ENCODE assay signal across 9 cellular contexts in genomic region chr2:73870084-73870483, GRCh38. TPM values are rescaled to one million over a fixed set of nuclear protein-coding genes. Genes with fewer than 3 reads are reported as not detected.
A peak's percentile ranks its signal among the peaks of the same experiment; 100 is the strongest.
DNase-seq lines count a peak whose midpoint lies in the region; ATAC-seq and TF ChIP-seq lines count a peak whose summit lies in the region.
"Had no signal": no experiment of that assay in that cellular context is flagged by ENCODE, and none has a peak within 500 bp of the region (broad histone marks: within the 10 kb centered on the region; RNA-seq: fewer than 3 reads in every experiment).

No MANE protein-coding gene starts in this region.

- H3K4me3 ChIP-seq in MG63, result no peak overlapping the region

- no peaks in the 10 kb centered on the region for H3K27me3 ChIP-seq in MG63

- no peak overlapping the region for H3K4me3 Mint-ChIP-seq in mesothelial cell of epicardium
- H3K4me3 Mint-ChIP-seq in T-helper 17 cell, result no peak overlapping the region
- H3K4me3 Mint-ChIP-seq: activated naive CD4-positive, alpha-beta T cell treated with anti-CD3 and anti-CD28 coated beads, Interleukin-2, amount 50 U/mL, for 24 hours; neural crest cell had no signal

- H3K4me1 Mint-ChIP-seq in mesothelial cell of epicardium (no peaks in the 10 kb centered on the region), T-helper 17 cell (no peaks in the 10 kb centered on the region)
- H3K4me1 Mint-ChIP-seq: activated naive CD4-positive, alpha-beta T cell treated with anti-CD3 and anti-CD28 coated beads, Interleukin-2, amount 50 U/mL, for 24 hours; neural crest cell had no signal

- no peak for TF ChIP-seq CTCF in mesothelial cell of epicardium (IDR thresholded peaks at IDR 0.05; ENCODE audit: unreplicated experiment)

- H3K27me3 Mint-ChIP-seq in mesothelial cell of epicardium (ENCODE audit: low read depth), result no peaks in the 10 kb centered on the region
- no peaks in the 10 kb centered on the region for H3K27me3 Mint-ChIP-seq in T-helper 17 cell
- H3K27me3 Mint-ChIP-seq: activated naive CD4-positive, alpha-beta T cell treated with anti-CD3 and anti-CD28 coated beads, Interleukin-2, amount 50 U/mL, for 24 hours had no signal

- H3K27ac Mint-ChIP-seq in mesothelial cell of epicardium (no peak overlapping the region), T-helper 17 cell (no peak overlapping the region)
- H3K27ac Mint-ChIP-seq: activated naive CD4-positive, alpha-beta T cell treated with anti-CD3 and anti-CD28 coated beads, Interleukin-2, amount 50 U/mL, for 24 hours had no signal

- no peak for ATAC-seq in T-helper 17 cell

- peak; percentile 90 for DNase-seq in MG63
- peak; percentile 16 for DNase-seq in dermis blood vessel endothelial cell
- DNase-seq in lung microvascular endothelial cell (ENCODE audit: low read depth in 2 of 2), result peak; percentile 77 to 91
- peak; percentile 91 for DNase-seq in ureter (ENCODE audit: low spot score)
- DNase-seq in mesothelial cell of epicardium (ENCODE audit: low spot score in 2 of 2, unreplicated experiment in 2 of 2), result no peak
- no peak for DNase-seq in NCI-H1930 (lab: John Stamatoyannopoulos, UW)
- DNase-seq in T-helper 17 cell, result no peak

- H3K9me3 Mint-ChIP-seq in mesothelial cell of epicardium, result no peaks in the 10 kb centered on the region
- H3K9me3 Mint-ChIP-seq: activated naive CD4-positive, alpha-beta T cell treated with anti-CD3 and anti-CD28 coated beads, Interleukin-2, amount 50 U/mL, for 24 hours; neural crest cell had no signal

- H3K9me3 ChIP-seq in MG63 (no peaks in the 10 kb centered on the region), T-helper 17 cell (ENCODE audit: control insufficient read depth, low read length, poor library complexity, severe bottlenecking) (no peaks in the 10 kb centered on the region)

- H3K36me3 ChIP-seq in MG63, result peaks cover 9% of the 10 kb centered on the region

- H3K36me3 Mint-ChIP-seq in mesothelial cell of epicardium (peaks cover 16% of the 10 kb centered on the region), T-helper 17 cell (ENCODE audit: low read depth) (no peaks in the 10 kb centered on the region)

RNA-seq across cellular contexts. Expression of gene ACTG2, which starts 22.7 kb away (rescaled TPM):
- total RNA-seq in MG63 (2014; rRNA removed; shearing (Covaris generic); ENCODE audit: low replicate concordance), result not detected in 2 replicates
- total RNA-seq in dermis blood vessel endothelial cell (0.05 TPM in 1 of 2 replicates, not detected in the other), lung microvascular endothelial cell (not detected in 2 replicates), ureter (918 TPM), mesothelial cell of epicardium (9.3 to 10.0 TPM (median 9.4 TPM) in 3 replicates), T-helper 17 cell (not detected)
- total RNA-seq: neural crest cell had no signal

RNA-seq across cellular contexts. Expression of gene STAMBP, which starts 41.3 kb away (rescaled TPM):
- 36.0 and 43.1 TPM in 2 replicates for total RNA-seq in MG63 (2014; rRNA removed; shearing (Covaris generic); ENCODE audit: low replicate concordance)
- 23.7 and 25.4 TPM in 2 replicates for total RNA-seq in dermis blood vessel endothelial cell
- total RNA-seq in lung microvascular endothelial cell, result 8.9 and 13.3 TPM in 2 replicates
- total RNA-seq in ureter, result 46.0 TPM
- 33.2 to 36.6 TPM (median 34.5 TPM) in 3 replicates for total RNA-seq in mesothelial cell of epicardium
- 10 to 100 TPM; 22.1 to 25.3 TPM for total RNA-seq in T-helper 17 cell

RNA-seq across cellular contexts. Expression of gene DGUOK, which starts 56.6 kb away (rescaled TPM):
- total RNA-seq in MG63 (2014; rRNA removed; shearing (Covaris generic); ENCODE audit: low replicate concordance), result 28.4 and 51.8 TPM in 2 replicates
- total RNA-seq in dermis blood vessel endothelial cell (36.4 and 44.9 TPM in 2 replicates), lung microvascular endothelial cell (33.7 and 40.5 TPM in 2 replicates), ureter (63.3 TPM), mesothelial cell of epicardium (66.0 to 69.5 TPM (median 66.8 TPM) in 3 replicates), T-helper 17 cell (10 to 100 TPM; 34.2 to 39.7 TPM)

Comparison
In these comparisons a context has a peak if more than half of its experiments do, and no peak if none do; other contexts are left out.
1. DNase-seq: peak in MG63 (single experiment), dermis blood vessel endothelial cell (single experiment), lung microvascular endothelial cell (2 of 2) and ureter (single experiment); none in mesothelial cell of epicardium (0 of 2), NCI-H1930 (0 of 2) and T-helper 17 cell (0 of 3).
2. RNA of gene ACTG2, which starts 22.7 kb away (total RNA-seq): 918 TPM in ureter (single experiment); 9.3 to 10.0 TPM in mesothelial cell of epicardium, not detected in T-helper 17 cell, not detected in MG63, 0.05 TPM in dermis blood vessel endothelial cell and not detected in lung microvascular endothelial cell; every median in the first group is over 10 times any median in the second.